In the genomic region with DNA sequence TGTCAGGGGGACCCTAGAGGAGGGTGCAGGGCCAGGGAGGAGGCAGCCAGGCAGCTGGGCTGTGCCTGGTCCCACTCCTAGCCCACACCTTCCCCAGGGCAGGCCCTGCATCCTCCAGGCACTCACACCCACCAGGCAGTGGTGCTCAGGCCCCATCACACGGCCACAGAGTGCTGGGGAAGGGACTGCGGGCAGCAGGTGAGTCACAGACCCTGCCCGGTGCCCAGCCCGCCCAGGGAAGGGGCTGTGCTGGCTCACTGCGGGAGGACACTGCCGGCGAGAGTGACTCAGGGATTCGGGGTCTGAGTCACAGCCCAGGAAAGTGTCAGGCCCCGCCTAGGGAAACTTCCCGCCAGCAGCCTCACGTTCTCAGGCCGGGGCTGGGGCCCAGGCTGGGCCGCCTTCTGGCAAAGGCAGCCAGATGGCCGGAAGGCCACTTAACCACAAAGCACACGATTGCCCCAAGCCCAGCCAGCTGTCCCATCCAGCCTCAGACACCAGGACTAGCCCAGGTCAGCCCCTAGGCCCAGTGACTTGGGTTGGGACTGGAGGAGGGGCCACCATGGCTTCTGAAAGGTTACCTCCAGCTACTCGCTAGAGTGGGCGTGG, we compare ENCODE assay signal across 1 cellular context.
TF ChIP-seq lines count a peak whose summit lies in the region.

No MANE protein-coding gene starts in this region.

TF ChIP-seq in HEK293, 187 proteins besides CTCF, POLR2A, EP300 and RAD21 (continued from another document and continues in another):
- TF ChIP-seq, protein P1, sequence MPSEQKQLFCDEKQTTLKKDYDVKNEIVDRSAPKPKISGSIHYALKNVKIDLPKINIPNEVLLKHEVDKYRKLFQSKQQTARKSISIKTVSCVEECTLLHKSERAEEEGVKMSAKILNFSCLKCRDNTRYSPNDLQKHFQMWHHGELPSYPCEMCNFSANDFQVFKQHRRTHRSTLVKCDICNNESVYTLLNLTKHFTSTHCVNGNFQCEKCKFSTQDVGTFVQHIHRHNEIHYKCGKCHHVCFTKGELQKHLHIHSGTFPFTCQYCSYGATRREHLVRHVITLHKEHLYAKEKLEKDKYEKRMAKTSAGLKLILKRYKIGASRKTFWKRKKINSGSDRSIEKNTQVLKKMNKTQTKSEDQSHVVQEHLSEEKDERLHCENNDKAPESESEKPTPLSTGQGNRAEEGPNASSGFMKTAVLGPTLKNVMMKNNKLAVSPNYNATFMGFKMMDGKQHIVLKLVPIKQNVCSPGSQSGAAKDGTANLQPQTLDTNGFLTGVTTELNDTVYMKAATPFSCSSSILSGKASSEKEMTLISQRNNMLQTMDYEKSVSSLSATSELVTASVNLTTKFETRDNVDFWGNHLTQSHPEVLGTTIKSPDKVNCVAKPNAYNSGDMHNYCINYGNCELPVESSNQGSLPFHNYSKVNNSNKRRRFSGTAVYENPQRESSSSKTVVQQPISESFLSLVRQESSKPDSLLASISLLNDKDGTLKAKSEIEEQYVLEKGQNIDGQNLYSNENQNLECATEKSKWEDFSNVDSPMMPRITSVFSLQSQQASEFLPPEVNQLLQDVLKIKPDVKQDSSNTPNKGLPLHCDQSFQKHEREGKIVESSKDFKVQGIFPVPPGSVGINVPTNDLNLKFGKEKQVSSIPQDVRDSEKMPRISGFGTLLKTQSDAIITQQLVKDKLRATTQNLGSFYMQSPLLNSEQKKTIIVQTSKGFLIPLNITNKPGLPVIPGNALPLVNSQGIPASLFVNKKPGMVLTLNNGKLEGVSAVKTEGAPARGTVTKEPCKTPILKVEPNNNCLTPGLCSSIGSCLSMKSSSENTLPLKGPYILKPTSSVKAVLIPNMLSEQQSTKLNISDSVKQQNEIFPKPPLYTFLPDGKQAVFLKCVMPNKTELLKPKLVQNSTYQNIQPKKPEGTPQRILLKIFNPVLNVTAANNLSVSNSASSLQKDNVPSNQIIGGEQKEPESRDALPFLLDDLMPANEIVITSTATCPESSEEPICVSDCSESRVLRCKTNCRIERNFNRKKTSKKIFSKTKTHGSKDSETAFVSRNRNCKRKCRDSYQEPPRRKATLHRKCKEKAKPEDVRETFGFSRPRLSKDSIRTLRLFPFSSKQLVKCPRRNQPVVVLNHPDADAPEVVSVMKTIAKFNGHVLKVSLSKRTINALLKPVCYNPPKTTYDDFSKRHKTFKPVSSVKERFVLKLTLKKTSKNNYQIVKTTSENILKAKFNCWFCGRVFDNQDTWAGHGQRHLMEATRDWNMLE (tag by site-specific recombination; conservative IDR thresholded peaks at IDR 0.05; ENCODE audit: low read depth) = 0 out of 2 replicates have a peak, but pooled peaks have one; percentile 40
- no peak for TF ChIP-seq ZNF776 (tag by site-specific recombination; IDR thresholded peaks at IDR 0.05; ENCODE audit: borderline replicate concordance)
- TF ChIP-seq ZBTB48 (tag by site-specific recombination; IDR thresholded peaks at IDR 0.05) = peak; percentile 86
- TF ChIP-seq KLF7 (tag by site-specific recombination; IDR thresholded peaks at IDR 0.05; ENCODE audit: borderline replicate concordance) = no peak
- no peak for TF ChIP-seq KLF16 (tag by site-specific recombination; IDR thresholded peaks at IDR 0.05)
- TF ChIP-seq ZNF514 (tag by site-specific recombination; IDR thresholded peaks at IDR 0.05) = no peak
- no peak for TF ChIP-seq ZNF248 (tag by site-specific recombination; IDR thresholded peaks at IDR 0.05)
- no peak for TF ChIP-seq ZNF707 (tag by site-specific recombination; IDR thresholded peaks at IDR 0.05)
- TF ChIP-seq, protein P2, sequence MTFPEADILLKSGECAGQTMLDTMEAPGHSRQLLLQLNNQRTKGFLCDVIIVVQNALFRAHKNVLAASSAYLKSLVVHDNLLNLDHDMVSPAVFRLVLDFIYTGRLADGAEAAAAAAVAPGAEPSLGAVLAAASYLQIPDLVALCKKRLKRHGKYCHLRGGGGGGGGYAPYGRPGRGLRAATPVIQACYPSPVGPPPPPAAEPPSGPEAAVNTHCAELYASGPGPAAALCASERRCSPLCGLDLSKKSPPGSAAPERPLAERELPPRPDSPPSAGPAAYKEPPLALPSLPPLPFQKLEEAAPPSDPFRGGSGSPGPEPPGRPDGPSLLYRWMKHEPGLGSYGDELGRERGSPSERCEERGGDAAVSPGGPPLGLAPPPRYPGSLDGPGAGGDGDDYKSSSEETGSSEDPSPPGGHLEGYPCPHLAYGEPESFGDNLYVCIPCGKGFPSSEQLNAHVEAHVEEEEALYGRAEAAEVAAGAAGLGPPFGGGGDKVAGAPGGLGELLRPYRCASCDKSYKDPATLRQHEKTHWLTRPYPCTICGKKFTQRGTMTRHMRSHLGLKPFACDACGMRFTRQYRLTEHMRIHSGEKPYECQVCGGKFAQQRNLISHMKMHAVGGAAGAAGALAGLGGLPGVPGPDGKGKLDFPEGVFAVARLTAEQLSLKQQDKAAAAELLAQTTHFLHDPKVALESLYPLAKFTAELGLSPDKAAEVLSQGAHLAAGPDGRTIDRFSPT (tag by site-specific recombination; IDR thresholded peaks at IDR 0.05) = peak; percentile 99
- TF ChIP-seq ZNF621 (tag by site-specific recombination; IDR thresholded peaks at IDR 0.05) = no peak
- TF ChIP-seq, protein P3, sequence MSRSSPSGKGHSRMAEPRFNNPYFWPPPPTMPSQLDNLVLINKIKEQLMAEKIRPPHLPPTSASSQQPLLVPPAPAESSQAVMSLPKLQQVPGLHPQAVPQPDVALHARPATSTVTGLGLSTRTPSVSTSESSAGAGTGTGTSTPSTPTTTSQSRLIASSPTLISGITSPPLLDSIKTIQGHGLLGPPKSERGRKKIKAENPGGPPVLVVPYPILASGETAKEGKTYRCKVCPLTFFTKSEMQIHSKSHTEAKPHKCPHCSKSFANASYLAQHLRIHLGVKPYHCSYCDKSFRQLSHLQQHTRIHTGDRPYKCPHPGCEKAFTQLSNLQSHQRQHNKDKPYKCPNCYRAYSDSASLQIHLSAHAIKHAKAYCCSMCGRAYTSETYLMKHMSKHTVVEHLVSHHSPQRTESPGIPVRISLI (tag by site-specific recombination; IDR thresholded peaks at IDR 0.05) = no peak
- no peak for TF ChIP-seq ZNF837 (tag by site-specific recombination; IDR thresholded peaks at IDR 0.05)
- TF ChIP-seq ZNF549 (tag by site-specific recombination; IDR thresholded peaks at IDR 0.05) = no peak
- TF ChIP-seq KLF1 (tag by site-specific recombination; IDR thresholded peaks at IDR 0.05) = peak; percentile 76
- no peak for TF ChIP-seq ZNF48 (tag by site-specific recombination; IDR thresholded peaks at IDR 0.05)
- TF ChIP-seq, protein P4, sequence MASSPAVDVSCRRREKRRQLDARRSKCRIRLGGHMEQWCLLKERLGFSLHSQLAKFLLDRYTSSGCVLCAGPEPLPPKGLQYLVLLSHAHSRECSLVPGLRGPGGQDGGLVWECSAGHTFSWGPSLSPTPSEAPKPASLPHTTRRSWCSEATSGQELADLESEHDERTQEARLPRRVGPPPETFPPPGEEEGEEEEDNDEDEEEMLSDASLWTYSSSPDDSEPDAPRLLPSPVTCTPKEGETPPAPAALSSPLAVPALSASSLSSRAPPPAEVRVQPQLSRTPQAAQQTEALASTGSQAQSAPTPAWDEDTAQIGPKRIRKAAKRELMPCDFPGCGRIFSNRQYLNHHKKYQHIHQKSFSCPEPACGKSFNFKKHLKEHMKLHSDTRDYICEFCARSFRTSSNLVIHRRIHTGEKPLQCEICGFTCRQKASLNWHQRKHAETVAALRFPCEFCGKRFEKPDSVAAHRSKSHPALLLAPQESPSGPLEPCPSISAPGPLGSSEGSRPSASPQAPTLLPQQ (tag by site-specific recombination; IDR thresholded peaks at IDR 0.05) = peak; percentile 94
- TF ChIP-seq ZSCAN30 (tag by site-specific recombination; IDR thresholded peaks at IDR 0.05) = no peak
- no peak for TF ChIP-seq ZNF354C (tag by site-specific recombination; IDR thresholded peaks at IDR 0.05; ENCODE audit: borderline replicate concordance, low read depth)
- no peak for TF ChIP-seq SCRT2 (tag by site-specific recombination; IDR thresholded peaks at IDR 0.05)
- no peak for TF ChIP-seq ZNF529 (tag by site-specific recombination; IDR thresholded peaks at IDR 0.05; ENCODE audit: insufficient replicate concordance)
- no peak for TF ChIP-seq ZNF645 (tag by site-specific recombination; IDR thresholded peaks at IDR 0.05)
- TF ChIP-seq ZNF184 (tag by site-specific recombination; IDR thresholded peaks at IDR 0.05) = no peak
- TF ChIP-seq ZNF660 (tag by site-specific recombination; IDR thresholded peaks at IDR 0.05) = peak; percentile 67
- TF ChIP-seq SALL2 (tag by site-specific recombination; IDR thresholded peaks at IDR 0.05; ENCODE audit: borderline replicate concordance) = no peak
- TF ChIP-seq ZNF311 (tag by site-specific recombination; IDR thresholded peaks at IDR 0.05; ENCODE audit: borderline replicate concordance) = no peak
- TF ChIP-seq, protein P5, sequence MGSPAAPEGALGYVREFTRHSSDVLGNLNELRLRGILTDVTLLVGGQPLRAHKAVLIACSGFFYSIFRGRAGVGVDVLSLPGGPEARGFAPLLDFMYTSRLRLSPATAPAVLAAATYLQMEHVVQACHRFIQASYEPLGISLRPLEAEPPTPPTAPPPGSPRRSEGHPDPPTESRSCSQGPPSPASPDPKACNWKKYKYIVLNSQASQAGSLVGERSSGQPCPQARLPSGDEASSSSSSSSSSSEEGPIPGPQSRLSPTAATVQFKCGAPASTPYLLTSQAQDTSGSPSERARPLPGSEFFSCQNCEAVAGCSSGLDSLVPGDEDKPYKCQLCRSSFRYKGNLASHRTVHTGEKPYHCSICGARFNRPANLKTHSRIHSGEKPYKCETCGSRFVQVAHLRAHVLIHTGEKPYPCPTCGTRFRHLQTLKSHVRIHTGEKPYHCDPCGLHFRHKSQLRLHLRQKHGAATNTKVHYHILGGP (tag by site-specific recombination; IDR thresholded peaks at IDR 0.05) = no peak
- no peak for TF ChIP-seq SETDB1 (IDR thresholded peaks at IDR 0.05; ENCODE audit: insufficient read length, low read length)
- TF ChIP-seq ZNF585B (tag by site-specific recombination; IDR thresholded peaks at IDR 0.05) = no peak
- no peak for TF ChIP-seq ZNF426 (tag by site-specific recombination; IDR thresholded peaks at IDR 0.05)
- no peak for TF ChIP-seq ZNF37A (tag by site-specific recombination; IDR thresholded peaks at IDR 0.05)
- TF ChIP-seq ZNF791 (tag by site-specific recombination; IDR thresholded peaks at IDR 0.05) = no peak
- no peak for TF ChIP-seq ZNF138 (tag by site-specific recombination; IDR thresholded peaks at IDR 0.05; ENCODE audit: borderline replicate concordance)
- no peak for TF ChIP-seq ZNF580 (tag by site-specific recombination; IDR thresholded peaks at IDR 0.05)
- TF ChIP-seq ZXDB (tag by site-specific recombination; IDR thresholded peaks at IDR 0.05) = peak; percentile 32; the same call in 1 of the 2 replicates
- TF ChIP-seq HOXC10 (CRISPR knock-in tag; IDR thresholded peaks at IDR 0.05) = no peak
- peak; percentile 52; the same call in 1 of the 2 replicates for TF ChIP-seq ZNF449 (tag by site-specific recombination; IDR thresholded peaks at IDR 0.05)
- TF ChIP-seq ZNF114 (tag by site-specific recombination; IDR thresholded peaks at IDR 0.05) = no peak
- no peak for TF ChIP-seq ZNF26 (tag by site-specific recombination; IDR thresholded peaks at IDR 0.05)
- TF ChIP-seq, protein P6, sequence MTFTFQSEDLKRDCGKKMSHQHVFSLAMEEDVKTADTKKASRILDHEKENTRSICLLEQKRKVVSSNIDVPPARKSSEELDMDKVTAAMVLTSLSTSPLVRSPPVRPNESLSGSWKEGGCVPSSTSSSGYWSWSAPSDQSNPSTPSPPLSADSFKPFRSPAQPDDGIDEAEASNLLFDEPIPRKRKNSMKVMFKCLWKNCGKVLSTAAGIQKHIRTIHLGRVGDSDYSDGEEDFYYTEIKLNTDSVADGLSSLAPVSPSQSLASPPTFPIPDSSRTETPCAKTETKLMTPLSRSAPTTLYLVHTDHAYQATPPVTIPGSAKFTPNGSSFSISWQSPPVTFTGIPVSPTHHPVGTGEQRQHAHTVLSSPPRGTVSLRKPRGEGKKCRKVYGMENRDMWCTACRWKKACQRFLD (tag by site-specific recombination; IDR thresholded peaks at IDR 0.05) = no peak
- no peak for TF ChIP-seq ZNF560 (tag by site-specific recombination; IDR thresholded peaks at IDR 0.05; ENCODE audit: borderline replicate concordance)
- no peak for TF ChIP-seq ZNF785 (tag by site-specific recombination; IDR thresholded peaks at IDR 0.05)
- TF ChIP-seq ZNF10 (tag by site-specific recombination; IDR thresholded peaks at IDR 0.05) = no peak; the same call in 1 of the 2 replicates
- no peak for TF ChIP-seq ZNF654 (tag by site-specific recombination; IDR thresholded peaks at IDR 0.05; ENCODE audit: low read depth)
- TF ChIP-seq ZBTB21 (tag by site-specific recombination; IDR thresholded peaks at IDR 0.05) = 0 out of 2 replicates have a peak, but pooled peaks have one; percentile 9
